In the genomic region with DNA sequence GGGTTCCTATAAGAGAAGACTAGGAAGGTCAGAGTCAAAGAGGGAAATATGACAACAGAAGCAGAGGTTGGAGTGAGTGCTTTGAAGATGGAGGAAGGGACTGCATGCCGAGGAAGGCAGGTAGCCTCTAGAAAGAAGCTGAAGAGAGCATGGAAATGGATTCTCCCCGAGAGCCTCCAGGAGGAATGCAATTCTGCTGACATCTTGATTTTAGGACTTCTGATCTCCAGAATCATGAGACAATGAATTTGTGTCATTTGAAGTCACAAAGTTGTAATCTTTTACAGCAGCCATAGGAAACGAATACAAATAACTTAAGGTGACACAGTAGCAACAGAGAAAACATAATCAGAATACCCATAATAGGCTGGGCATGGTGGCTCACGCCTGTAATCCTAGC, we compare ENCODE assay signal across 7 cellular contexts.
"Had no signal": no experiment of that assay in that cellular context is flagged by ENCODE, and none has a peak within 500 bp of the region (broad histone marks: within the 10 kb centered on the region; RNA-seq: fewer than 3 reads in every experiment).

No MANE protein-coding gene starts in this region.

- H3K27ac ChIP-seq: KMS-11 had no signal

- ATAC-seq: GM23338 had no signal

- H3K4me3 Mint-ChIP-seq: GM23338, H9 had no signal

- H3K9me3 Mint-ChIP-seq: GM23338, H9 had no signal

- H3K27ac Mint-ChIP-seq: GM23338, H9 had no signal

- FAIRE-seq: H1, HTR-8/SVneo had no signal

- H3K9ac ChIP-seq: KMS-11 had no signal

- H3K4me3 ChIP-seq: GM23338 had no signal

- DNase-seq: H9, HCEC 1CT, KBM-7 had no signal

- H3K4me2 ChIP-seq: GM23338, KMS-11 had no signal
